ENCODE assay signal across 22 cellular contexts in genomic region chr16:87627542-87628245, GRCh38. TPM values are rescaled to one million over a fixed set of nuclear protein-coding genes. Genes with fewer than 3 reads are reported as not detected.
DNase-seq lines count a peak whose midpoint lies in the region; ATAC-seq, FAIRE-seq and TF ChIP-seq lines count a peak whose summit lies in the region.
"Had no signal": no experiment of that assay in that cellular context is flagged by ENCODE, and none has a peak within 500 bp of the region (broad histone marks: within the 10 kb centered on the region; RNA-seq: fewer than 3 reads in every experiment).

No MANE protein-coding gene starts in this region.

- H2AFZ ChIP-seq in H9 (ENCODE audit: low read length) = no peak overlapping the region
- H2AFZ ChIP-seq in K562 (ENCODE audit: low read depth, low read length) = no peak overlapping the region
- no peak overlapping the region for H2AFZ ChIP-seq in osteoblast (ENCODE audit: low read length)

- H3K23ac ChIP-seq in H9 (ENCODE audit: insufficient read length, low read depth, low read length) = no peak overlapping the region

- H3K4me1 Mint-ChIP-seq in H9 = peaks cover 0 to 17% of the 10 kb centered on the region in 2 experiments; a peak in 2 of 4 replicates

- no peak overlapping the region for H3T11ph ChIP-seq in H9 (ENCODE audit: low read length)

- no peak for FAIRE-seq in K562 (lab: Jason Lieb, UNC)
- FAIRE-seq: D721Med, G401.6, GM12891 had no signal

- TF ChIP-seq POLR2A in K562 (conservative IDR thresholded peaks at IDR 0.05) = no peak

- H3K56ac ChIP-seq in H9 (ENCODE audit: insufficient read length, low read depth, low read length) = no peak overlapping the region

- H3K4me3 ChIP-seq in right cardiac atrium (ENCODE audit: low read length) (no peak overlapping the region), left ventricle myocardium inferior (no peak overlapping the region), K562 (no peak overlapping the region), osteoblast (ENCODE audit: insufficient read depth, low read length) (no peak overlapping the region)

- peaks cover 4% of the 10 kb centered on the region for H3K9me3 ChIP-seq in right cardiac atrium (ENCODE audit: control insufficient read depth, low read length)
- peaks cover 17% of the 10 kb centered on the region for H3K9me3 ChIP-seq in left ventricle myocardium inferior (replicated peaks)
- no peaks in the 10 kb centered on the region for H3K9me3 ChIP-seq in H9 (ENCODE audit: control insufficient read depth, low read depth, low read length)
- H3K9me3 ChIP-seq in K562 (replicated peaks; ENCODE audit: control insufficient read depth, insufficient read depth, low read depth, low read length) = no peaks in the 10 kb centered on the region
- H3K9me3 ChIP-seq in osteoblast (ENCODE audit: low read depth, low read length) = peaks cover 7% of the 10 kb centered on the region

- in situ Hi-C loops in K562 (cut with MboI) = loop anchor here (25.0 kb wide), 1 partner anchor 1065 kb away; the partner anchor contains the start of genes FOXC2 and MTHFSD

- no peak overlapping the region for H2BK12ac ChIP-seq in H9 (ENCODE audit: insufficient read length, low read depth, low read length)

- no peaks in the 10 kb centered on the region for H4K20me1 ChIP-seq in H9 (ENCODE audit: control insufficient read depth, insufficient read depth, insufficient read length)
- H4K20me1 ChIP-seq in K562 (replicated peaks; ENCODE audit: control insufficient read depth, insufficient read depth, low read length) = peaks cover 5% of the 10 kb centered on the region; the same call in 1 of the 2 replicates
- no peaks in the 10 kb centered on the region for H4K20me1 ChIP-seq in osteoblast (ENCODE audit: insufficient read depth, low read length)

- H2BK5ac ChIP-seq in H9 (ENCODE audit: insufficient read length, low read length) = no peak overlapping the region

- H3K18ac ChIP-seq in H9 (ENCODE audit: insufficient read length, low read depth, low read length) = no peak overlapping the region

- H3K27me3 Mint-ChIP-seq in H9 (ENCODE audit: low read depth) = no peaks in the 10 kb centered on the region; the same call in 1 of the 2 replicates

- H2AK5ac ChIP-seq in H9 (ENCODE audit: insufficient read length, low read length) = no peak overlapping the region

- no peak overlapping the region for H3K27ac ChIP-seq in right cardiac atrium (ENCODE audit: low read length)
- no peak overlapping the region for H3K27ac ChIP-seq in left ventricle myocardium inferior (replicated peaks)
- no peak overlapping the region for H3K27ac ChIP-seq in H9 (ENCODE audit: insufficient read length, low read depth, low read length)
- H3K27ac ChIP-seq in K562 (ENCODE audit: extremely low read depth, low read depth, low read length) = no peak overlapping the region
- no peak overlapping the region for H3K27ac ChIP-seq in osteoblast (ENCODE audit: low read depth, low read length)
- no peak overlapping the region for H3K27ac ChIP-seq in caudate nucleus (ENCODE audit: low read depth, low read length)
- H3K27ac ChIP-seq: C4-2B had no signal

- H2BK20ac ChIP-seq in H9 (ENCODE audit: low read depth, low read length, poor library complexity, severe bottlenecking) = no peak overlapping the region

- no peak overlapping the region for H4K91ac ChIP-seq in H9 (ENCODE audit: insufficient read length, low read depth, low read length)

- no peak overlapping the region for H4K5ac ChIP-seq in H9 (ENCODE audit: insufficient read length, low read depth, low read length)

- no peaks in the 10 kb centered on the region for H3K79me1 ChIP-seq in H9 (ENCODE audit: insufficient read depth, low read depth, low read length, poor library complexity, severe bottlenecking)

- H3K36me3 Mint-ChIP-seq in H9 (ENCODE audit: insufficient read depth in 1 of 3, low read depth in 3 of 3) = peaks cover 0 to 2% (median 0%) of the 10 kb centered on the region in 3 experiments; a peak in 3 of 7 replicates
- H3K36me3 Mint-ChIP-seq: CD8-positive, alpha-beta T cell had no signal

- H3K9me1 ChIP-seq in K562 (ENCODE audit: control insufficient read depth, insufficient read depth, low read length) = peaks cover 2% of the 10 kb centered on the region

- H3K4ac ChIP-seq in H9 (ENCODE audit: low read depth, low read length) = no peak overlapping the region

- no peak overlapping the region for H3K4me2 ChIP-seq in H9 (ENCODE audit: insufficient read depth, insufficient read length, low read length)
- no peak overlapping the region for H3K4me2 ChIP-seq in K562 (ENCODE audit: insufficient read depth, low read length)
- no peak overlapping the region for H3K4me2 ChIP-seq in osteoblast (ENCODE audit: insufficient read depth, low read length)

- H3K4me3 Mint-ChIP-seq in H9 = no peak overlapping the region
- H3K4me3 Mint-ChIP-seq: CD8-positive, alpha-beta T cell had no signal

- ATAC-seq in right cardiac atrium (no peak), K562 (no peak)
- ATAC-seq: CD8-positive, alpha-beta T cell; HCT116 had no signal

- no peak overlapping the region for H4K8ac ChIP-seq in H9 (replicated peaks; ENCODE audit: insufficient read length, low read depth, low read length)

- WGBS in right cardiac atrium = 66% methylated on average over 14 of the region's 14 CpGs
- no CpG with 5 or more reads among the region's 14 CpGs for WGBS in H9 (ENCODE audit: extremely low coverage, insufficient read length, low lambda C conversion rate)
- under 1% methylated on average over 13 of the region's 14 CpGs for WGBS in K562 (ENCODE audit: insufficient coverage, low coverage, missing lambda C conversion rate)

- TF ChIP-seq EP300 in K562 (IDR thresholded peaks at IDR 0.05; ENCODE audit: low read length) = no peak

- no TSS peak for BruUV-seq in K562 (replicated peaks; lab: Mats Ljungman, UMichigan)

- TF ChIP-seq CTCF in left ventricle myocardium inferior (IDR thresholded peaks at IDR 0.05; ENCODE audit: borderline replicate concordance) (no peak), H9 (conservative IDR thresholded peaks at IDR 0.05) (no peak), K562 (IDR thresholded peaks at IDR 0.05 in 2 of 3, conservative IDR thresholded peaks at IDR 0.05 in 1 of 3; ENCODE audit: insufficient read depth in 2 of 3, low read depth in 1 of 3, low read length in 3 of 3) (no peak), osteoblast (IDR thresholded peaks at IDR 0.05; ENCODE audit: extremely low read depth, low read depth, low read length) (no peak)

- POLR2A ChIA-PET in K562 (lab: Yijun Ruan, JAX) = interaction anchor here (0.6 to 1.4 kb wide), 5 partner anchors 9 to 678 kb away, joined by 3 to 4 read pairs (median 3); no protein-coding TSS in a partner anchor

- no peaks in the 10 kb centered on the region for H3K23me2 ChIP-seq in H9 (ENCODE audit: insufficient read length, low read depth, low read length, poor library complexity, severe bottlenecking)

- no peak overlapping the region; a peak in 1 of 7 replicates for H3K27ac Mint-ChIP-seq in H9
- H3K27ac Mint-ChIP-seq: CD8-positive, alpha-beta T cell had no signal

- no peaks in the 10 kb centered on the region for H3K27me3 ChIP-seq in right cardiac atrium (ENCODE audit: control insufficient read depth, insufficient read depth)
- H3K27me3 ChIP-seq in left ventricle myocardium inferior (ENCODE audit: low read depth) = peaks cover 87% of the 10 kb centered on the region
- no peaks in the 10 kb centered on the region for H3K27me3 ChIP-seq in H9 (ENCODE audit: insufficient read depth, low read length)
- H3K27me3 ChIP-seq in K562 (ENCODE audit: control insufficient read depth in 2 of 2, insufficient read depth in 2 of 2, low read length in 2 of 2) = peaks cover 49 to 81% of the 10 kb centered on the region in 2 experiments
- peaks cover 29% of the 10 kb centered on the region for H3K27me3 ChIP-seq in osteoblast (ENCODE audit: insufficient read depth, low read length)

- no peak for TF ChIP-seq RAD21 in K562 (CRISPR knock-in tag; conservative IDR thresholded peaks at IDR 0.05 in 1 of 2, IDR thresholded peaks at IDR 0.05 in 1 of 2)

- peaks cover 5 to 10% of the 10 kb centered on the region in 2 experiments; a peak in 4 of 5 replicates for H3K9me3 Mint-ChIP-seq in H9

- no peak overlapping the region for H2BK15ac ChIP-seq in H9 (ENCODE audit: low read depth, low read length)

- no peak overlapping the region for H2BK120ac ChIP-seq in H9 (ENCODE audit: low read depth, low read length, poor library complexity, severe bottlenecking)

- intact Hi-C loops in right cardiac atrium (cut with DNase I) (no loop called here), left ventricle myocardium inferior (cut with micrococcal nuclease) (no loop called here), K562 (cut with micrococcal nuclease) (no loop called here)

- H3K4me1 ChIP-seq in right cardiac atrium (ENCODE audit: control insufficient read depth, insufficient read depth, low read length) (no peaks in the 10 kb centered on the region), left ventricle myocardium inferior (no peaks in the 10 kb centered on the region), H9 (ENCODE audit: insufficient read depth, low read length) (no peaks in the 10 kb centered on the region), K562 (replicated peaks in 1 of 2; ENCODE audit: control insufficient read depth in 2 of 2, insufficient read depth in 2 of 2, low read length in 2 of 2) (peaks cover 0 to 8% of the 10 kb centered on the region in 2 experiments; a peak in 1 of 5 replicates), osteoblast (ENCODE audit: insufficient read depth, low read length) (no peaks in the 10 kb centered on the region)

- peak in 2 of 3 donors; percentile 20 to 39 for DNase-seq in right cardiac atrium
- no peak for DNase-seq in left ventricle myocardium inferior
- no peak for DNase-seq in H9
- no peak for DNase-seq in K562 (ENCODE audit: extremely low read depth in 1 of 4, low spot score in 3 of 4)
- DNase-seq in osteoblast (ENCODE audit: insufficient read length, low spot score, missing footprints) = peak; percentile 81
- DNase-seq in NCI-H2107 (lab: John Stamatoyannopoulos, UW) = no peak
- DNase-seq in NCI-H2081 treated with DMSO at 0.1 percent for 48 hours (lab: John Stamatoyannopoulos, UW) = no peak
- DNase-seq in caudate nucleus (lab: John Stamatoyannopoulos, UW) = no peak
- DNase-seq: 8988T; ACHN; CD8-positive, alpha-beta T cell; COR-L47; DMS153; DMS79 treated with DMSO at 0.1 percent for 48 hours; EL; GOT3 had no signal

- H3K9ac ChIP-seq in H9 (ENCODE audit: extremely low read depth, insufficient read length, low read length) = no peak overlapping the region
- H3K9ac ChIP-seq in K562 (ENCODE audit: insufficient read depth in 1 of 2, low read depth in 2 of 2, low read length in 2 of 2) = no peak overlapping the region

- CTCF ChIA-PET in K562 (lab: Yijun Ruan, JAX; ENCODE audit: low intra/inter-chr PET ratio) = no interaction called here

- no peaks in the 10 kb centered on the region for H3K36me3 ChIP-seq in left ventricle myocardium inferior
- H3K36me3 ChIP-seq in K562 (ENCODE audit: control insufficient read depth, insufficient read depth, low read length) = no peaks in the 10 kb centered on the region
- H3K36me3 ChIP-seq in osteoblast (ENCODE audit: insufficient read depth, low read length) = no peaks in the 10 kb centered on the region

- peak overlapping the region; percentile 39; the same call in 1 of the 2 replicates for H3K14ac ChIP-seq in H9 (ENCODE audit: insufficient read depth, low read length)

- H3K79me2 ChIP-seq in H9 (ENCODE audit: insufficient read depth, low read length) = no peaks in the 10 kb centered on the region
- H3K79me2 ChIP-seq in K562 (ENCODE audit: control insufficient read depth, insufficient read depth, low read length) = no peaks in the 10 kb centered on the region
- no peaks in the 10 kb centered on the region for H3K79me2 ChIP-seq in osteoblast (ENCODE audit: insufficient read depth, low read length)

RNA-seq across cellular contexts. Expression of gene JPH3, which starts 25.4 kb away (rescaled TPM):
- total RNA-seq in right cardiac atrium = under 1 TPM; 0.09 to 0.32 (median 0.21) TPM
- polyA plus RNA-seq in right cardiac atrium = 0.11 TPM
- total RNA-seq in left ventricle myocardium inferior = 0.14 TPM
- 30.3 and 32.7 TPM in 2 replicates for total RNA-seq in H9 (2021)
- 0.07 TPM in 1 of 2 replicates, not detected in the other for total RNA-seq in K562 (2011; cell fraction: chromatin; rRNA removed; ENCODE audit: low replicate concordance)
- 0.17 TPM in 1 of 2 replicates, not detected in the other for total RNA-seq in K562 (2011; cell fraction: nucleolus; rRNA removed)
- total RNA-seq in K562 (2011; cell fraction: nucleoplasm; rRNA removed) = not detected in 2 replicates
- total RNA-seq in K562 (2014; rRNA removed) = not detected in 2 replicates
- not detected in 2 replicates for total RNA-seq in K562 (2014; rRNA removed; fragmentation: Illumina TruSeq; extraction: Trizol)
- not detected in 2 replicates for total RNA-seq in K562 (2015; rRNA removed; fragmentation: Illumina TruSeq; extraction: Trizol)
- 0.07 TPM in 1 of 2 replicates, not detected in the other for total RNA-seq in K562 (2021)
- polyA plus RNA-seq in K562 (2011; rRNA removed) = 0.04 TPM in 1 of 2 replicates, not detected in the other
- polyA plus RNA-seq in K562 (2011; cell fraction: cytosol; rRNA removed) = 0.03 TPM in 1 of 2 replicates, not detected in the other
- not detected in 2 replicates for polyA plus RNA-seq in K562 (2011; cell fraction: nucleus; rRNA removed)
- polyA plus RNA-seq in K562 (2012) = 0.04 and 0.07 TPM in 2 replicates
- polyA plus RNA-seq in K562 (2014; fragmentation: Illumina TruSeq; extraction: Trizol) = not detected in 2 replicates
- not detected for polyA plus RNA-seq in K562 (2014; fragmentation: Nextera tagmentation; extraction: Ambion mirVana)
- 0.01 TPM in 1 of 2 replicates, not detected in the other for polyA plus RNA-seq in K562 (2014; rRNA removed)
- polyA minus RNA-seq in K562 (2011; rRNA and poly(A)+ RNA removed) = not detected in 2 replicates
- polyA minus RNA-seq in K562 (2011; cell fraction: cytosol; rRNA and poly(A)+ RNA removed) = not detected in 2 replicates
- polyA minus RNA-seq in K562 (2011; cell fraction: nucleus; rRNA and poly(A)+ RNA removed) = not detected in 2 replicates
- total RNA-seq in osteoblast = under 0.01 TPM in 1 of 2 replicates, not detected in the other
- total RNA-seq: CD8-positive, alpha-beta T cell; HT-29 had no signal

Comparison
In these comparisons a context has a peak if more than half of its experiments do, and no peak if none do; other contexts are left out.
1. DNase-seq: peak in right cardiac atrium (2 of 3) and osteoblast (single experiment); none in left ventricle myocardium inferior (single experiment), H9 (single experiment), K562 (0 of 4), NCI-H2107 (single experiment), NCI-H2081 treated with DMSO at 0.1 percent for 48 hours (single experiment) and caudate nucleus (0 of 61).
2. RNA of gene JPH3, which starts 25.4 kb away (total RNA-seq): 30.3 to 32.7 TPM in H9; 0.09 to 0.32 TPM in right cardiac atrium, 0.14 TPM in left ventricle myocardium inferior (single experiment), 0.07 to 0.17 TPM in K562 and under 0.01 TPM in osteoblast; every median in the first group is over 10 times any median in the second.